8 cellular contexts compared by ENCODE assay signal in the genomic region with DNA sequence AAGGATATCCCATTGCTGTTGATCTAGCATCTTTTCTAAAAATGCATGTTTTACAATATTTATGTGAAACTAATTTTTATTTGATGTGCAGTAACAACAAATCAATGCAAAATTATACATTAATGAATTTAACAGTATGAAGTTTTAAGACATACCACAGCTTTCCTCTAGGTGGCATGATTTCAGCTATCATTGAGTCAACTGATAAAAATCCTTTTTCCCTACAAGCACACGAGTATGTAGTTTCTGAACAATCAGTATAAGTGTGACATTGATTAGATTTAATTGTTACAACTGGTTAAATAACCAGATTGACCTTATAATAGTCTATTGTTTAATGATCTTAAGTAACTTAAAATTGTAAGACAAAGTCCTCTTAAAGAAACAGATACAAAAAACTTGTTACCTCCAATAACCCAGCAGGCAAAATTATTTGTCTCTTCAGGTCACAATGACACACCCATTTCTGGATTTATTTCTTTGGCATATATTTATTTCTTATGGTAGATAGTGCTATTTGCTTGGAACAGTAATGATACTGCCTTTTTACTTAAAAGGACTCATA. TPM values are rescaled to one million over a fixed set of nuclear protein-coding genes. Genes with fewer than 3 reads are reported as not detected.
DNase-seq lines count a peak whose midpoint lies in the region; ATAC-seq, FAIRE-seq and TF ChIP-seq lines count a peak whose summit lies in the region.

No MANE protein-coding gene starts in this region.

- H3K23ac ChIP-seq in H1 (ENCODE audit: insufficient read length): no peak overlapping the region

- CTCF ChIA-PET in H1 (lab: Charles Lee; ENCODE audit: partially characterized antibody): interaction anchor here (0.9 to 3.4 kb wide), 20 partner anchors 7 to 994 kb away, joined by 3 to 25 read pairs (median 4); a partner anchor contains a TSS

- no peak overlapping the region for H3K14ac ChIP-seq in H1 (ENCODE audit: insufficient read length)

- no peak for FAIRE-seq in H1 (lab: Jason Lieb, UNC)

- no peaks in the 10 kb centered on the region for H3K79me1 ChIP-seq in H1 (ENCODE audit: low read depth, low read length)

- H3K9ac ChIP-seq in H1 (replicated peaks in 1 of 4; ENCODE audit: extremely low read depth in 1 of 4, low read depth in 3 of 4, low read length in 3 of 4): no peak overlapping the region

- H4K5ac ChIP-seq in H1 (ENCODE audit: insufficient read length, low read depth, low read length): no peak overlapping the region

- H3K4me1 ChIP-seq in H1 (replicated peaks in 1 of 4; ENCODE audit: control insufficient read depth in 3 of 4, insufficient read depth in 4 of 4, low read length in 3 of 4): no peaks in the 10 kb centered on the region

- H4K91ac ChIP-seq in H1 (replicated peaks; ENCODE audit: insufficient read length, low read length): no peak overlapping the region

- no peak overlapping the region for H3K4me3 ChIP-seq in H1 (ENCODE audit: extremely low read depth in 1 of 4, insufficient read depth in 2 of 4, low read depth in 3 of 4, low read length in 4 of 4)

- H2BK20ac ChIP-seq in H1 (ENCODE audit: low read length): no peak overlapping the region

- no peak overlapping the region for H2BK15ac ChIP-seq in H1 (ENCODE audit: low read length)

- H4K8ac ChIP-seq in H1 (ENCODE audit: extremely low read depth, insufficient read depth, low read length): no peak overlapping the region

- H2AFZ ChIP-seq in H1 (ENCODE audit: low read length): no peak overlapping the region

- POLR2A ChIA-PET in H1 (lab: Charles Lee; ENCODE audit: partially characterized antibody): no interaction called here

- ATAC-seq in HG02678 (IDR thresholded peaks at IDR 0.05; ENCODE audit: unreplicated experiment) (peak; percentile 63), HG03571 (IDR thresholded peaks at IDR 0.05; ENCODE audit: unreplicated experiment) (no peak)

- H3K9me3 ChIP-seq in H1 (ENCODE audit: insufficient read depth in 2 of 2, low read depth in 1 of 2, low read length in 1 of 2): no peaks in the 10 kb centered on the region

- no peaks in the 10 kb centered on the region for H4K20me1 ChIP-seq in H1 (replicated peaks in 1 of 2; ENCODE audit: control insufficient read depth in 1 of 2, insufficient read depth in 2 of 2, low read length in 2 of 2)

- no peak overlapping the region for H3K18ac ChIP-seq in H1 (ENCODE audit: extremely low read depth, low read length)

- peak; percentile 44 to 62 for TF ChIP-seq RAD21 in H1 (IDR thresholded peaks at IDR 0.05 in 1 of 2, conservative IDR thresholded peaks at IDR 0.05 in 1 of 2; ENCODE audit: low read depth in 2 of 2, low read length in 2 of 2)

- TF ChIP-seq CTCF in H1 (IDR thresholded peaks at IDR 0.05; ENCODE audit: control extremely low read depth in 1 of 3, insufficient read depth in 1 of 3, low read depth in 1 of 3, low read length in 3 of 3): peak in 2 of 3 experiments; percentile 13 to 52; a peak in 2 of 4 replicates

- no peak overlapping the region for H3K56ac ChIP-seq in H1 (replicated peaks; ENCODE audit: insufficient read length, low read depth, low read length)

- H2AK5ac ChIP-seq in H1 (ENCODE audit: low read depth, low read length): no peak overlapping the region

- no peak overlapping the region for H2BK120ac ChIP-seq in H1 (replicated peaks; ENCODE audit: low read depth, low read length)

- no peak overlapping the region for H2BK12ac ChIP-seq in H1 (ENCODE audit: low read depth, low read length)

- no peaks in the 10 kb centered on the region for H3K23me2 ChIP-seq in H1 (ENCODE audit: low read depth, low read length)

- no peaks in the 10 kb centered on the region; a peak in 3 of 7 replicates for H3K27me3 ChIP-seq in H1 (replicated peaks in 1 of 4; ENCODE audit: control insufficient read depth in 3 of 4, extremely low read depth in 1 of 4, insufficient read depth in 3 of 4, low read length in 3 of 4)

- no peak overlapping the region for H3K4me2 ChIP-seq in H1 (ENCODE audit: insufficient read depth in 1 of 2, low read depth in 2 of 2, low read length in 2 of 2)

- no peak overlapping the region for H2BK5ac ChIP-seq in H1 (ENCODE audit: low read depth, low read length)

- no peak for TF ChIP-seq POLR2A in H1 (IDR thresholded peaks at IDR 0.05; ENCODE audit: control extremely low read depth in 1 of 2, low read depth in 2 of 2, low read length in 2 of 2)

- WGBS in H1 (ENCODE audit: extremely low coverage in 1 of 2, insufficient coverage in 1 of 2, insufficient read length in 1 of 2, insufficient replicate concordance in 2 of 2, low coverage in 1 of 2, low lambda C conversion rate in 2 of 2, missing lambda C conversion rate in 1 of 2), 2 experiments: 56% methylated on average over 1 of the region's 1 CpG; no CpG with 5 or more reads in 1 of the 2 experiments

- no peak for TF ChIP-seq EP300 in H1 (IDR thresholded peaks at IDR 0.05; ENCODE audit: borderline replicate concordance in 1 of 2, low read depth in 2 of 2, low read length in 2 of 2)

- H3K79me2 ChIP-seq in H1 (ENCODE audit: control insufficient read depth in 1 of 2, insufficient read depth in 2 of 2, low read length in 2 of 2): no peaks in the 10 kb centered on the region

- no peak overlapping the region for H3K4ac ChIP-seq in H1 (replicated peaks; ENCODE audit: insufficient read length, low read depth, low read length)

- peak; percentile 71 for DNase-seq in NCI-H82 (lab: John Stamatoyannopoulos, UW)
- no peak for DNase-seq in NCI-H82 treated with DMSO at 0.1 percent for 48 hours (lab: John Stamatoyannopoulos, UW; ENCODE audit: unreplicated experiment)
- peak; percentile 4 for DNase-seq in NCI-H526 treated with DMSO at 0.1 percent for 48 hours (lab: John Stamatoyannopoulos, UW)
- no peak for DNase-seq in H1 (ENCODE audit: low read depth in 1 of 2, low spot score in 2 of 2)
- peak; percentile 59 for DNase-seq in renal cortical epithelial cell (ENCODE audit: low read depth)
- DNase-seq in effector CD4-positive, alpha-beta T cell: no peak

- H3K36me3 ChIP-seq in H1 (ENCODE audit: control insufficient read depth in 2 of 4, insufficient read depth in 4 of 4, low read length in 3 of 4): no peaks in the 10 kb centered on the region

- no peak overlapping the region for H3K27ac ChIP-seq in H1 (ENCODE audit: low read depth, low read length)

TF ChIP-seq in H1, 55 proteins besides CTCF, POLR2A, EP300 and RAD21:
- TF ChIP-seq JUND (IDR thresholded peaks at IDR 0.05; ENCODE audit: low read length): no peak
- TF ChIP-seq ASH2L (IDR thresholded peaks at IDR 0.05; ENCODE audit: low read length): no peak
- TF ChIP-seq RXRA (IDR thresholded peaks at IDR 0.05; ENCODE audit: insufficient read depth, low read depth, low read length): no peak
- no peak for TF ChIP-seq BCL11A (IDR thresholded peaks at IDR 0.05; ENCODE audit: low read depth in 2 of 2, low read length in 2 of 2)
- no peak for TF ChIP-seq SIRT6 (IDR thresholded peaks at IDR 0.05; ENCODE audit: low read length)
- no peak for TF ChIP-seq SRF (IDR thresholded peaks at IDR 0.05; ENCODE audit: low read depth, low read length)
- TF ChIP-seq CHD2 (IDR thresholded peaks at IDR 0.05; ENCODE audit: low read length): no peak
- no peak for TF ChIP-seq SIN3A (conservative IDR thresholded peaks at IDR 0.05 in 1 of 2, IDR thresholded peaks at IDR 0.05 in 1 of 2; ENCODE audit: low read depth in 1 of 2, low read length in 2 of 2)
- TF ChIP-seq CTBP2 (IDR thresholded peaks at IDR 0.05; ENCODE audit: borderline replicate concordance, insufficient read depth, insufficient read length, low read length): no peak
- no peak for TF ChIP-seq CBX5 (IDR thresholded peaks at IDR 0.05; ENCODE audit: low read depth, low read length)
- no peak for TF ChIP-seq CBX8 (IDR thresholded peaks at IDR 0.05; ENCODE audit: borderline replicate concordance, low read depth, low read length)
- no peak for TF ChIP-seq BACH1 (IDR thresholded peaks at IDR 0.05; ENCODE audit: low read length)
- no peak for TF ChIP-seq HDAC6 (IDR thresholded peaks at IDR 0.05; ENCODE audit: low read depth, low read length)
- TF ChIP-seq KDM5A (IDR thresholded peaks at IDR 0.05; ENCODE audit: low read length): no peak
- TF ChIP-seq, protein P1, sequence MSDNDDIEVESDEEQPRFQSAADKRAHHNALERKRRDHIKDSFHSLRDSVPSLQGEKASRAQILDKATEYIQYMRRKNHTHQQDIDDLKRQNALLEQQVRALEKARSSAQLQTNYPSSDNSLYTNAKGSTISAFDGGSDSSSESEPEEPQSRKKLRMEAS (IDR thresholded peaks at IDR 0.05): no peak
- TF ChIP-seq SP4 (IDR thresholded peaks at IDR 0.05; ENCODE audit: low read length): no peak
- TF ChIP-seq TAF1 (IDR thresholded peaks at IDR 0.05; ENCODE audit: low read depth, low read length): no peak
- no peak for TF ChIP-seq FOSL1 (IDR thresholded peaks at IDR 0.05; ENCODE audit: insufficient read depth, low read depth, low read length)
- no peak for TF ChIP-seq TEAD4 (IDR thresholded peaks at IDR 0.05; ENCODE audit: low read depth, low read length)
TF ChIP-seq in H1: peak in this region for 0.

RNA-seq across cellular contexts. Expression of a gene that starts 5.8 kb away (rescaled TPM):
- 0.84 and 1.5 TPM in 2 replicates for total RNA-seq in H1 (2021; fragmentation: NEBNext Ultra II Directional; extraction: Animal tissue kit (Norgen Biotek cat#: 25700))
- 0.08 and 0.26 TPM in 2 replicates for polyA plus RNA-seq in H1 (2011; rRNA removed)
- polyA plus RNA-seq in H1 (2011; cell fraction: cytosol; rRNA removed): 0.40 TPM
- 0.17 TPM for polyA plus RNA-seq in H1 (2011; cell fraction: nucleus; rRNA removed)
- polyA plus RNA-seq in H1 (2012, experiment 1 of 2): 0.27 to 1.3 TPM (median 0.63 TPM) in 4 replicates
- not detected for polyA plus RNA-seq in H1 (2012, experiment 2 of 2)
- 1.2 TPM for polyA plus RNA-seq in H1 (2013, experiment 1 of 2)
- 1.1 TPM for polyA plus RNA-seq in H1 (2013, experiment 2 of 2)
- 0.41 and 0.66 TPM in 2 replicates for polyA minus RNA-seq in H1 (2011; rRNA and poly(A)+ RNA removed)
- polyA minus RNA-seq in H1 (2011; cell fraction: cytosol; rRNA and poly(A)+ RNA removed): not detected
- polyA minus RNA-seq in H1 (2011; cell fraction: nucleus; rRNA and poly(A)+ RNA removed): 1.4 TPM
- 47.4 and 69.3 TPM in 2 replicates for total RNA-seq in renal cortical epithelial cell

RNA-seq across cellular contexts. Expression of a gene that starts 54.3 kb away (rescaled TPM):
- 46.6 and 52.8 TPM in 2 replicates for total RNA-seq in H1 (2021; fragmentation: NEBNext Ultra II Directional; extraction: Animal tissue kit (Norgen Biotek cat#: 25700))
- polyA plus RNA-seq in H1 (2011; rRNA removed): 2.1 and 3.7 TPM in 2 replicates
- 4.9 TPM for polyA plus RNA-seq in H1 (2011; cell fraction: cytosol; rRNA removed)
- 3.5 TPM for polyA plus RNA-seq in H1 (2011; cell fraction: nucleus; rRNA removed)
- polyA plus RNA-seq in H1 (2012, experiment 1 of 2): 19.5 to 25.2 TPM (median 22.0 TPM) in 4 replicates
- polyA plus RNA-seq in H1 (2012, experiment 2 of 2): 0.83 TPM
- polyA plus RNA-seq in H1 (2013, experiment 1 of 2): 93.3 TPM
- 92.9 TPM for polyA plus RNA-seq in H1 (2013, experiment 2 of 2)
- polyA minus RNA-seq in H1 (2011; rRNA and poly(A)+ RNA removed): 6.3 and 7.3 TPM in 2 replicates
- polyA minus RNA-seq in H1 (2011; cell fraction: cytosol; rRNA and poly(A)+ RNA removed): 6.0 TPM
- polyA minus RNA-seq in H1 (2011; cell fraction: nucleus; rRNA and poly(A)+ RNA removed): 17.8 TPM
- total RNA-seq in renal cortical epithelial cell: 5.4 and 10.3 TPM in 2 replicates

Comparison
In these comparisons a context has a peak if more than half of its experiments do, and no peak if none do; other contexts are left out.
1. DNase-seq: peak in NCI-H82 (single experiment), NCI-H526 treated with DMSO at 0.1 percent for 48 hours (single experiment) and renal cortical epithelial cell (single experiment); none in NCI-H82 treated with DMSO at 0.1 percent for 48 hours (single experiment), H1 (0 of 2) and effector CD4-positive, alpha-beta T cell (single experiment).
2. RNA of a gene that starts 5.8 kb away (total RNA-seq): 47.4 to 69.3 TPM in renal cortical epithelial cell; 0.84 to 1.5 TPM in H1; every median in the first group is over 10 times any median in the second.